30 cellular contexts compared by ENCODE assay signal in genomic region chr4:98712607-98713006, GRCh38.
"Had no signal": no experiment of that assay in that cellular context is flagged by ENCODE, and none has a peak within 500 bp of the region (broad histone marks: within the 10 kb centered on the region; RNA-seq: fewer than 3 reads in every experiment).

No MANE protein-coding gene starts in this region.

- H3K4me2 ChIP-seq: hepatocyte had no signal

- FAIRE-seq: colon, endometrium, endothelial cell of umbilical vein, frontal cortex had no signal

- H3K79me2 ChIP-seq: hepatocyte had no signal

- H2AFZ ChIP-seq: hepatocyte had no signal

- H3K9me3 ChIP-seq: colonic mucosa, esophagus muscularis mucosa, esophagus squamous epithelium, gastrocnemius medialis, gastroesophageal sphincter had no signal

- H3K36me3 ChIP-seq: colonic mucosa, esophagus muscularis mucosa, esophagus squamous epithelium, gastrocnemius medialis, gastroesophageal sphincter, heart left ventricle, heart right ventricle had no signal

- H3K27me3 Mint-ChIP-seq: dendritic cell treated with granulocyte-macrophage colony-stimulating factor and Interleukin-4, amounts not matched to agents 40 ng/mL and 50 ng/mL, for 4 days; effector memory CD8-positive, alpha-beta T cell had no signal

- H3K4me3 Mint-ChIP-seq: dendritic cell treated with granulocyte-macrophage colony-stimulating factor and Interleukin-4, amounts not matched to agents 40 ng/mL and 50 ng/mL, for 4 days; effector memory CD8-positive, alpha-beta T cell had no signal

- H3K4me3 ChIP-seq: colonic mucosa, coronary artery, dorsolateral prefrontal cortex, esophagus muscularis mucosa, esophagus squamous epithelium, gastrocnemius medialis, gastroesophageal sphincter, heart left ventricle, heart right ventricle, hepatocyte had no signal

- H3K4me1 ChIP-seq: colonic mucosa, esophagus muscularis mucosa, esophagus squamous epithelium, gastrocnemius medialis, gastroesophageal sphincter, heart left ventricle, heart right ventricle had no signal

- H3K27ac Mint-ChIP-seq: dendritic cell treated with granulocyte-macrophage colony-stimulating factor and Interleukin-4, amounts not matched to agents 40 ng/mL and 50 ng/mL, for 4 days had no signal

- H3K27ac ChIP-seq: colonic mucosa, coronary artery, dorsolateral prefrontal cortex, epithelial cell of prostate, esophagus muscularis mucosa, esophagus squamous epithelium, foreskin keratinocyte, gastrocnemius medialis, gastroesophageal sphincter, heart left ventricle, heart right ventricle, hepatocyte had no signal

- H3K9me3 Mint-ChIP-seq: effector memory CD8-positive, alpha-beta T cell had no signal

- ATAC-seq: effector memory CD8-positive, alpha-beta T cell; esophagus mucosa; foreskin keratinocyte; gastrocnemius medialis; gastroesophageal sphincter; heart left ventricle; heart right ventricle had no signal

- H3K27me3 ChIP-seq: colonic mucosa, dorsolateral prefrontal cortex, esophagus muscularis mucosa, esophagus squamous epithelium, foreskin keratinocyte, gastrocnemius medialis, gastroesophageal sphincter, heart left ventricle, heart right ventricle, hepatocyte had no signal

- DNase-seq: colonic mucosa; cortex of kidney; dermis blood vessel endothelial cell; dorsolateral prefrontal cortex; effector CD4-positive, alpha-beta T cell; effector CD8-positive, alpha-beta T cell; effector memory CD4-positive, alpha-beta T cell; effector memory CD8-positive, alpha-beta T cell; erythroblast; esophagus squamous epithelium; foreskin fibroblast; foreskin keratinocyte; foreskin melanocyte; gastrocnemius medialis; glutamatergic neuron; head of caudate nucleus; heart left ventricle; heart right ventricle; hippocampal formation had no signal
